In genomic region chr7:66504131-66504530, GRCh38 we compare ENCODE assay signal across 18 cellular contexts.
DNase-seq lines count a peak whose midpoint lies in the region; TF ChIP-seq lines count a peak whose summit lies in the region.
"Had no signal": no experiment of that assay in that cellular context is flagged by ENCODE, and none has a peak within 500 bp of the region (broad histone marks: within the 10 kb centered on the region; RNA-seq: fewer than 3 reads in every experiment).

No MANE protein-coding gene starts in this region.

- CTCF ChIA-PET in Caco-2 (lab: Charles Lee), result no interaction called here

- H3K27ac ChIP-seq in esophagus squamous epithelium (no peak overlapping the region), ascending aorta (no peak overlapping the region)

- no peaks in the 10 kb centered on the region for H3K27me3 Mint-ChIP-seq in activated naive CD8-positive, alpha-beta T cell
- peaks cover 21% of the 10 kb centered on the region for H3K27me3 Mint-ChIP-seq in activated naive CD8-positive, alpha-beta T cell treated with anti-CD3 and anti-CD28 coated beads for 36 hours
- H3K27me3 Mint-ChIP-seq in Caco-2 (ENCODE audit: insufficient read depth, unreplicated experiment), result no peaks in the 10 kb centered on the region
- peaks cover 21% of the 10 kb centered on the region for H3K27me3 Mint-ChIP-seq in activated T-helper 2 cell treated with anti-CD3 and anti-CD28 coated beads, Interferon-gamma antibody, Interleukin-2, Interleukin-4, amounts not matched to agents 10 μg/mL and 5 μg/mL and 100 μg/mL, durations not matched to agents 14 hours and 24 hours and 36 hours (ENCODE audit: low read depth)

- H3K9me3 ChIP-seq in Caco-2, result no peaks in the 10 kb centered on the region
- no peaks in the 10 kb centered on the region for H3K9me3 ChIP-seq in esophagus squamous epithelium
- H3K9me3 ChIP-seq in ascending aorta, result no peaks in the 10 kb centered on the region
- H3K9me3 ChIP-seq: BE2C had no signal

- H3K27me3 ChIP-seq in Caco-2 (replicated peaks; ENCODE audit: control insufficient read depth, insufficient read depth, low read length) (no peaks in the 10 kb centered on the region), esophagus squamous epithelium (peaks cover 0 to 52% (median 0%) of the 10 kb centered on the region in 4 donors), ascending aorta (no peaks in the 10 kb centered on the region)
- H3K27me3 ChIP-seq: BE2C had no signal

- peaks cover 13% of the 10 kb centered on the region for H3K4me1 Mint-ChIP-seq in activated naive CD8-positive, alpha-beta T cell (ENCODE audit: low read depth)
- H3K4me1 Mint-ChIP-seq in activated naive CD8-positive, alpha-beta T cell treated with anti-CD3 and anti-CD28 coated beads for 36 hours, result peaks cover 11% of the 10 kb centered on the region
- H3K4me1 Mint-ChIP-seq in Caco-2 (ENCODE audit: low read depth, unreplicated experiment), result peaks cover 6% of the 10 kb centered on the region
- H3K4me1 Mint-ChIP-seq in activated T-helper 2 cell treated with anti-CD3 and anti-CD28 coated beads, Interferon-gamma antibody, Interleukin-2, Interleukin-4, amounts not matched to agents 10 μg/mL and 5 μg/mL and 100 μg/mL, durations not matched to agents 14 hours and 24 hours and 36 hours (ENCODE audit: low read depth), result no peaks in the 10 kb centered on the region

- POLR2A ChIA-PET in Caco-2 (lab: Charles Lee), result no interaction called here

- no peaks in the 10 kb centered on the region for H3K36me3 Mint-ChIP-seq in activated naive CD8-positive, alpha-beta T cell
- peaks cover 2% of the 10 kb centered on the region for H3K36me3 Mint-ChIP-seq in activated naive CD8-positive, alpha-beta T cell treated with anti-CD3 and anti-CD28 coated beads for 36 hours
- H3K36me3 Mint-ChIP-seq in Caco-2 (ENCODE audit: insufficient read depth, unreplicated experiment), result no peaks in the 10 kb centered on the region
- no peaks in the 10 kb centered on the region for H3K36me3 Mint-ChIP-seq in activated T-helper 2 cell treated with anti-CD3 and anti-CD28 coated beads, Interferon-gamma antibody, Interleukin-2, Interleukin-4, amounts not matched to agents 10 μg/mL and 5 μg/mL and 100 μg/mL, durations not matched to agents 14 hours and 24 hours and 36 hours (ENCODE audit: low read depth)
- H3K36me3 Mint-ChIP-seq: CD4-positive, CD25-positive, alpha-beta regulatory T cell had no signal

- intact Hi-C loops in Caco-2 (cut with micrococcal nuclease; ENCODE audit: unreplicated experiment), result no loop called here
- intact Hi-C loops in activated T-helper 2 cell treated with anti-CD3 and anti-CD28 coated beads, Interferon-gamma antibody, Interleukin-2, Interleukin-4, amounts not matched to agents 10 μg/mL and 5 μg/mL and 100 μg/mL, durations not matched to agents 14 hours and 24 hours and 36 hours (cut with micrococcal nuclease), result no loop called here
- intact Hi-C loops in posterior vena cava (cut with DNase I), result no loop called here
- intact Hi-C loops in esophagus squamous epithelium (cut with DNase I), result no loop called here
- intact Hi-C loops in ascending aorta (cut with DNase I), result no loop called here

- TF ChIP-seq CTCF in Caco-2 (IDR thresholded peaks at IDR 0.05; ENCODE audit: insufficient read depth in 1 of 2, low read depth in 1 of 2, low read length in 1 of 2, severe bottlenecking in 1 of 2, unreplicated experiment in 1 of 2) (no peak), esophagus squamous epithelium (IDR thresholded peaks at IDR 0.05) (no peak), ascending aorta (IDR thresholded peaks at IDR 0.05) (no peak)

- H3K4me3 ChIP-seq in Caco-2 (ENCODE audit: low read depth, low read length) (no peak overlapping the region), esophagus squamous epithelium (no peak overlapping the region), ascending aorta (no peak overlapping the region)

- peak overlapping the region; percentile 35 for H3K4me3 Mint-ChIP-seq in activated naive CD8-positive, alpha-beta T cell
- H3K4me3 Mint-ChIP-seq in activated naive CD8-positive, alpha-beta T cell treated with anti-CD3 and anti-CD28 coated beads for 36 hours, result no peak overlapping the region
- H3K4me3 Mint-ChIP-seq in Caco-2 (ENCODE audit: unreplicated experiment), result no peak overlapping the region
- peak overlapping the region; percentile 42 for H3K4me3 Mint-ChIP-seq in activated T-helper 2 cell treated with anti-CD3 and anti-CD28 coated beads, Interferon-gamma antibody, Interleukin-2, Interleukin-4, amounts not matched to agents 10 μg/mL and 5 μg/mL and 100 μg/mL, durations not matched to agents 14 hours and 24 hours and 36 hours (ENCODE audit: low read depth)
- H3K4me3 Mint-ChIP-seq: HFFc6 had no signal

- no peak overlapping the region for H3K27ac Mint-ChIP-seq in activated naive CD8-positive, alpha-beta T cell
- H3K27ac Mint-ChIP-seq in activated naive CD8-positive, alpha-beta T cell treated with anti-CD3 and anti-CD28 coated beads for 36 hours, result no peak overlapping the region
- H3K27ac Mint-ChIP-seq in Caco-2 (ENCODE audit: unreplicated experiment), result peak overlapping the region; percentile 10
- no peak overlapping the region for H3K27ac Mint-ChIP-seq in activated T-helper 2 cell treated with anti-CD3 and anti-CD28 coated beads, Interferon-gamma antibody, Interleukin-2, Interleukin-4, amounts not matched to agents 10 μg/mL and 5 μg/mL and 100 μg/mL, durations not matched to agents 14 hours and 24 hours and 36 hours
- H3K27ac Mint-ChIP-seq: HFFc6 had no signal

- no peak for TF ChIP-seq POLR2A in esophagus squamous epithelium (IDR thresholded peaks at IDR 0.05)

- no peaks in the 10 kb centered on the region for H3K36me3 ChIP-seq in Caco-2 (ENCODE audit: control insufficient read depth, insufficient read depth, low read length)
- no peaks in the 10 kb centered on the region for H3K36me3 ChIP-seq in esophagus squamous epithelium
- no peaks in the 10 kb centered on the region for H3K36me3 ChIP-seq in ascending aorta
- H3K36me3 ChIP-seq: BE2C had no signal

- H3K4me1 ChIP-seq in Caco-2, result no peaks in the 10 kb centered on the region
- peaks cover 3 to 14% (median 7%) of the 10 kb centered on the region in 3 donors for H3K4me1 ChIP-seq in esophagus squamous epithelium
- H3K4me1 ChIP-seq in ascending aorta, result no peaks in the 10 kb centered on the region
- H3K4me1 ChIP-seq: BE2C had no signal

- 71 to 82% methylated on average over 2 to 8 of the region's 10 CpGs for WGBS in esophagus squamous epithelium, 2 donors

- H3K9me3 Mint-ChIP-seq in activated naive CD8-positive, alpha-beta T cell (ENCODE audit: low read depth), result no peaks in the 10 kb centered on the region
- no peaks in the 10 kb centered on the region for H3K9me3 Mint-ChIP-seq in activated naive CD8-positive, alpha-beta T cell treated with anti-CD3 and anti-CD28 coated beads for 36 hours
- H3K9me3 Mint-ChIP-seq in Caco-2 (ENCODE audit: unreplicated experiment), result no peaks in the 10 kb centered on the region
- H3K9me3 Mint-ChIP-seq in activated T-helper 2 cell treated with anti-CD3 and anti-CD28 coated beads, Interferon-gamma antibody, Interleukin-2, Interleukin-4, amounts not matched to agents 10 μg/mL and 5 μg/mL and 100 μg/mL, durations not matched to agents 14 hours and 24 hours and 36 hours, result no peaks in the 10 kb centered on the region
- H3K9me3 Mint-ChIP-seq: CD4-positive, CD25-positive, alpha-beta regulatory T cell; HFFc6 had no signal

- no peak for DNase-seq in activated naive CD8-positive, alpha-beta T cell treated with anti-CD3 and anti-CD28 coated beads for 36 hours
- DNase-seq in Caco-2 (no peak), posterior vena cava (ENCODE audit: low spot score) (peak; percentile 67), esophagus squamous epithelium (lab: John Stamatoyannopoulos, UW) (no peak), ascending aorta (ENCODE audit: low spot score in 2 of 2) (no peak)
- DNase-seq in activated T-helper 2 cell treated with anti-CD3 and anti-CD28 coated beads, Interferon-gamma antibody, Interleukin-2, Interleukin-4, amounts not matched to agents 10 μg/mL and 5 μg/mL and 100 μg/mL, durations not matched to agents 14 hours and 24 hours and 36 hours (ENCODE audit: low spot score), result no peak
- no peak for DNase-seq in activated CD4-positive, alpha-beta T cell treated with anti-CD3 and anti-CD28 coated beads for 48 hours
- DNase-seq: BE2C; Calu3; CD4-positive, CD25-positive, alpha-beta regulatory T cell; HFFc6; KG1; NCI-H1417; NCI-H187 treated with DMSO at 0.1 percent for 48 hours; NCI-H226; NCI-H524; SHP77 treated with DMSO at 0.1 percent for 48 hours had no signal

- BruUV-seq in Caco-2 (replicated peaks; lab: Mats Ljungman, UMichigan), result no TSS peak

Comparison
In these comparisons a context has a peak if more than half of its experiments do, and no peak if none do; other contexts are left out.
1. H3K4me3 Mint-ChIP-seq: peak in activated naive CD8-positive, alpha-beta T cell (single experiment) and activated T-helper 2 cell treated with anti-CD3 and anti-CD28 coated beads, Interferon-gamma antibody, Interleukin-2, Interleukin-4, amounts not matched to agents 10 μg/mL and 5 μg/mL and 100 μg/mL, durations not matched to agents 14 hours and 24 hours and 36 hours (single experiment); none in activated naive CD8-positive, alpha-beta T cell treated with anti-CD3 and anti-CD28 coated beads for 36 hours (single experiment) and Caco-2 (single experiment).